ENCODE assay signal across 1 cellular context in the genomic region with DNA sequence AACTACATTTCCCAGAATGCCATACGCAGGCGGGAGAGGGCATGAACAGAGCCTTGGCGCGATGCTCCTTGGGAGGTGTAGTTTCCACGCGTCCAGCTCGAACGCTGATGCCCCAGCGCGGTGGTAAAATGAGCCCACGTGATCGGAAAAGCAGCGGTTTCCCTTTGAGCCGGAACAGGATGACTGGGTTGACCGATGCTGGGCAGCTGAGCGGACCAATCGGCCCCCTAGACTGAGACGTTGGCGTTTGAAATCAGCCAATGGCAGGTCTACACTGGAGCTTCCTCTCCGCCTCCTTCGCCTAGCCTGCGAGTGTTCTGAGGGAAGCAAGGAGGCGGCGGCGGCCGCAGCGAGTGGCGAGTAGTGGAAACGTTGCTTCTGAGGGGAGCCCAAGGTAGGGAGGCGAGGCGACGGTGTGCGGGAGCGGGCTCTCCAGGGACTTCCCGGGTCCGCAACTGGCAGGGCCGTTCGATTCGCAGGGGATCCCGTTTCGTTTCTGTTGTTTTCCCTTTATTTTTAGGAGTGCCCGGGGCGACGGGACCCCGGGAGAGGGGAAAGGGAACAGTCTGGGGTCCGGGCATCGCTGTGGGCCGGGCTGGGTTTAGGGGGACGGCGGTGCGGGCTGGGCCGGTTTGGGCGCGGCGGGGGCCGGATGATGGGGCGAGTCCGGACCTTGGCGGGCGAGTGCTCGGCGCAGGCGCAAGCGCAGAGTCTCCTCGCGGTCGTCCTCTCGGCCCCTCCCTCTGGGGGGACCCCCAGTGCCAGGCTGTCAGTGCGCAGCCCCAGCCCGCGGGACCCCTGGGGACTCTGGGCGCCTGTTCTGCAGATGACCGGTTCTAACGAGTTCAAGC.
A peak's percentile ranks its signal among the peaks of the same experiment; 100 is the strongest.
TF ChIP-seq lines count a peak whose summit lies in the region.

A gene with protein sequence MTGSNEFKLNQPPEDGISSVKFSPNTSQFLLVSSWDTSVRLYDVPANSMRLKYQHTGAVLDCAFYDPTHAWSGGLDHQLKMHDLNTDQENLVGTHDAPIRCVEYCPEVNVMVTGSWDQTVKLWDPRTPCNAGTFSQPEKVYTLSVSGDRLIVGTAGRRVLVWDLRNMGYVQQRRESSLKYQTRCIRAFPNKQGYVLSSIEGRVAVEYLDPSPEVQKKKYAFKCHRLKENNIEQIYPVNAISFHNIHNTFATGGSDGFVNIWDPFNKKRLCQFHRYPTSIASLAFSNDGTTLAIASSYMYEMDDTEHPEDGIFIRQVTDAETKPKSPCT (plus strand): TSS at position 311 of the 851 bp plus-strand sequence. CDS start 516 bp downstream, at position 827.

TF ChIP-seq in K562, 482 proteins besides CTCF, POLR2A, EP300 and RAD21 (continued from another document and continues in another):
- TF ChIP-seq, protein P1, sequence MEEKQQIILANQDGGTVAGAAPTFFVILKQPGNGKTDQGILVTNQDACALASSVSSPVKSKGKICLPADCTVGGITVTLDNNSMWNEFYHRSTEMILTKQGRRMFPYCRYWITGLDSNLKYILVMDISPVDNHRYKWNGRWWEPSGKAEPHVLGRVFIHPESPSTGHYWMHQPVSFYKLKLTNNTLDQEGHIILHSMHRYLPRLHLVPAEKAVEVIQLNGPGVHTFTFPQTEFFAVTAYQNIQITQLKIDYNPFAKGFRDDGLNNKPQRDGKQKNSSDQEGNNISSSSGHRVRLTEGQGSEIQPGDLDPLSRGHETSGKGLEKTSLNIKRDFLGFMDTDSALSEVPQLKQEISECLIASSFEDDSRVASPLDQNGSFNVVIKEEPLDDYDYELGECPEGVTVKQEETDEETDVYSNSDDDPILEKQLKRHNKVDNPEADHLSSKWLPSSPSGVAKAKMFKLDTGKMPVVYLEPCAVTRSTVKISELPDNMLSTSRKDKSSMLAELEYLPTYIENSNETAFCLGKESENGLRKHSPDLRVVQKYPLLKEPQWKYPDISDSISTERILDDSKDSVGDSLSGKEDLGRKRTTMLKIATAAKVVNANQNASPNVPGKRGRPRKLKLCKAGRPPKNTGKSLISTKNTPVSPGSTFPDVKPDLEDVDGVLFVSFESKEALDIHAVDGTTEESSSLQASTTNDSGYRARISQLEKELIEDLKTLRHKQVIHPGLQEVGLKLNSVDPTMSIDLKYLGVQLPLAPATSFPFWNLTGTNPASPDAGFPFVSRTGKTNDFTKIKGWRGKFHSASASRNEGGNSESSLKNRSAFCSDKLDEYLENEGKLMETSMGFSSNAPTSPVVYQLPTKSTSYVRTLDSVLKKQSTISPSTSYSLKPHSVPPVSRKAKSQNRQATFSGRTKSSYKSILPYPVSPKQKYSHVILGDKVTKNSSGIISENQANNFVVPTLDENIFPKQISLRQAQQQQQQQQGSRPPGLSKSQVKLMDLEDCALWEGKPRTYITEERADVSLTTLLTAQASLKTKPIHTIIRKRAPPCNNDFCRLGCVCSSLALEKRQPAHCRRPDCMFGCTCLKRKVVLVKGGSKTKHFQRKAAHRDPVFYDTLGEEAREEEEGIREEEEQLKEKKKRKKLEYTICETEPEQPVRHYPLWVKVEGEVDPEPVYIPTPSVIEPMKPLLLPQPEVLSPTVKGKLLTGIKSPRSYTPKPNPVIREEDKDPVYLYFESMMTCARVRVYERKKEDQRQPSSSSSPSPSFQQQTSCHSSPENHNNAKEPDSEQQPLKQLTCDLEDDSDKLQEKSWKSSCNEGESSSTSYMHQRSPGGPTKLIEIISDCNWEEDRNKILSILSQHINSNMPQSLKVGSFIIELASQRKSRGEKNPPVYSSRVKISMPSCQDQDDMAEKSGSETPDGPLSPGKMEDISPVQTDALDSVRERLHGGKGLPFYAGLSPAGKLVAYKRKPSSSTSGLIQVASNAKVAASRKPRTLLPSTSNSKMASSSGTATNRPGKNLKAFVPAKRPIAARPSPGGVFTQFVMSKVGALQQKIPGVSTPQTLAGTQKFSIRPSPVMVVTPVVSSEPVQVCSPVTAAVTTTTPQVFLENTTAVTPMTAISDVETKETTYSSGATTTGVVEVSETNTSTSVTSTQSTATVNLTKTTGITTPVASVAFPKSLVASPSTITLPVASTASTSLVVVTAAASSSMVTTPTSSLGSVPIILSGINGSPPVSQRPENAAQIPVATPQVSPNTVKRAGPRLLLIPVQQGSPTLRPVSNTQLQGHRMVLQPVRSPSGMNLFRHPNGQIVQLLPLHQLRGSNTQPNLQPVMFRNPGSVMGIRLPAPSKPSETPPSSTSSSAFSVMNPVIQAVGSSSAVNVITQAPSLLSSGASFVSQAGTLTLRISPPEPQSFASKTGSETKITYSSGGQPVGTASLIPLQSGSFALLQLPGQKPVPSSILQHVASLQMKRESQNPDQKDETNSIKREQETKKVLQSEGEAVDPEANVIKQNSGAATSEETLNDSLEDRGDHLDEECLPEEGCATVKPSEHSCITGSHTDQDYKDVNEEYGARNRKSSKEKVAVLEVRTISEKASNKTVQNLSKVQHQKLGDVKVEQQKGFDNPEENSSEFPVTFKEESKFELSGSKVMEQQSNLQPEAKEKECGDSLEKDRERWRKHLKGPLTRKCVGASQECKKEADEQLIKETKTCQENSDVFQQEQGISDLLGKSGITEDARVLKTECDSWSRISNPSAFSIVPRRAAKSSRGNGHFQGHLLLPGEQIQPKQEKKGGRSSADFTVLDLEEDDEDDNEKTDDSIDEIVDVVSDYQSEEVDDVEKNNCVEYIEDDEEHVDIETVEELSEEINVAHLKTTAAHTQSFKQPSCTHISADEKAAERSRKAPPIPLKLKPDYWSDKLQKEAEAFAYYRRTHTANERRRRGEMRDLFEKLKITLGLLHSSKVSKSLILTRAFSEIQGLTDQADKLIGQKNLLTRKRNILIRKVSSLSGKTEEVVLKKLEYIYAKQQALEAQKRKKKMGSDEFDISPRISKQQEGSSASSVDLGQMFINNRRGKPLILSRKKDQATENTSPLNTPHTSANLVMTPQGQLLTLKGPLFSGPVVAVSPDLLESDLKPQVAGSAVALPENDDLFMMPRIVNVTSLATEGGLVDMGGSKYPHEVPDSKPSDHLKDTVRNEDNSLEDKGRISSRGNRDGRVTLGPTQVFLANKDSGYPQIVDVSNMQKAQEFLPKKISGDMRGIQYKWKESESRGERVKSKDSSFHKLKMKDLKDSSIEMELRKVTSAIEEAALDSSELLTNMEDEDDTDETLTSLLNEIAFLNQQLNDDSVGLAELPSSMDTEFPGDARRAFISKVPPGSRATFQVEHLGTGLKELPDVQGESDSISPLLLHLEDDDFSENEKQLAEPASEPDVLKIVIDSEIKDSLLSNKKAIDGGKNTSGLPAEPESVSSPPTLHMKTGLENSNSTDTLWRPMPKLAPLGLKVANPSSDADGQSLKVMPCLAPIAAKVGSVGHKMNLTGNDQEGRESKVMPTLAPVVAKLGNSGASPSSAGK (IDR thresholded peaks at IDR 0.05): peak; percentile 33; the same call in 1 of the 2 replicates
- TF ChIP-seq SP1 (CRISPR knock-in tag; IDR thresholded peaks at IDR 0.05) (peak; percentile 77), NR2C2 (CRISPR knock-in tag; IDR thresholded peaks at IDR 0.05) (peak; percentile 95), NR2C2 (tag; IDR thresholded peaks at IDR 0.05) (peak; percentile 99), CBFA2T3 (IDR thresholded peaks at IDR 0.05) (no peak), TCFL5 (CRISPR knock-in tag; conservative IDR thresholded peaks at IDR 0.05) (no peak), RBM25 (IDR thresholded peaks at IDR 0.05; ENCODE audit: low read depth, low read length, severe bottlenecking) (peak; percentile 65), ZFX (CRISPR knock-in tag; IDR thresholded peaks at IDR 0.05) (peak; percentile 38), CSDE1 (IDR thresholded peaks at IDR 0.05) (no peak), ELF1 (tag; IDR thresholded peaks at IDR 0.05) (peak; percentile 84), HEY1 (CRISPR knock-in tag; IDR thresholded peaks at IDR 0.05; ENCODE audit: borderline replicate concordance) (no peak), HMG20A (CRISPR knock-in tag; conservative IDR thresholded peaks at IDR 0.05) (no peak), RFX7 (CRISPR knock-in tag; IDR thresholded peaks at IDR 0.05) (no peak), ZNF77 (CRISPR knock-in tag; IDR thresholded peaks at IDR 0.05) (no peak), ZNF175 (CRISPR knock-in tag; IDR thresholded peaks at IDR 0.05; ENCODE audit: low read depth) (no peak), RBM15 (IDR thresholded peaks at IDR 0.05; ENCODE audit: insufficient read depth, low read length) (no peak), GATAD2A (IDR thresholded peaks at IDR 0.05) (no peak), FOS (IDR thresholded peaks at IDR 0.05; ENCODE audit: extremely low read depth, insufficient read length) (peak; percentile 89), FOXP1 (CRISPR knock-in tag; IDR thresholded peaks at IDR 0.05) (no peak), JUNB (CRISPR knock-in tag; conservative IDR thresholded peaks at IDR 0.05) (no peak), HDGF (IDR thresholded peaks at IDR 0.05) (no peak), ZBED1 (IDR thresholded peaks at IDR 0.05) (no peak), ZBTB7A (IDR thresholded peaks at IDR 0.05; ENCODE audit: borderline replicate concordance, control insufficient read depth, low read depth, low read length) (peak; percentile 84), SRF (CRISPR knock-in tag; IDR thresholded peaks at IDR 0.05) (no peak), TOE1 (IDR thresholded peaks at IDR 0.05; ENCODE audit: borderline replicate concordance) (peak; percentile 93; the same call in 1 of the 2 replicates), TOE1 (CRISPR knock-in tag; IDR thresholded peaks at IDR 0.05; ENCODE audit: borderline replicate concordance, low read depth) (no peak), SRSF9 (IDR thresholded peaks at IDR 0.05; ENCODE audit: borderline replicate concordance, low read depth, low read length) (no peak)
- TF ChIP-seq, protein P2, sequence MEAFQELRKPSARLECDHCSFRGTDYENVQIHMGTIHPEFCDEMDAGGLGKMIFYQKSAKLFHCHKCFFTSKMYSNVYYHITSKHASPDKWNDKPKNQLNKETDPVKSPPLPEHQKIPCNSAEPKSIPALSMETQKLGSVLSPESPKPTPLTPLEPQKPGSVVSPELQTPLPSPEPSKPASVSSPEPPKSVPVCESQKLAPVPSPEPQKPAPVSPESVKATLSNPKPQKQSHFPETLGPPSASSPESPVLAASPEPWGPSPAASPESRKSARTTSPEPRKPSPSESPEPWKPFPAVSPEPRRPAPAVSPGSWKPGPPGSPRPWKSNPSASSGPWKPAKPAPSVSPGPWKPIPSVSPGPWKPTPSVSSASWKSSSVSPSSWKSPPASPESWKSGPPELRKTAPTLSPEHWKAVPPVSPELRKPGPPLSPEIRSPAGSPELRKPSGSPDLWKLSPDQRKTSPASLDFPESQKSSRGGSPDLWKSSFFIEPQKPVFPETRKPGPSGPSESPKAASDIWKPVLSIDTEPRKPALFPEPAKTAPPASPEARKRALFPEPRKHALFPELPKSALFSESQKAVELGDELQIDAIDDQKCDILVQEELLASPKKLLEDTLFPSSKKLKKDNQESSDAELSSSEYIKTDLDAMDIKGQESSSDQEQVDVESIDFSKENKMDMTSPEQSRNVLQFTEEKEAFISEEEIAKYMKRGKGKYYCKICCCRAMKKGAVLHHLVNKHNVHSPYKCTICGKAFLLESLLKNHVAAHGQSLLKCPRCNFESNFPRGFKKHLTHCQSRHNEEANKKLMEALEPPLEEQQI (IDR thresholded peaks at IDR 0.05): no peak
- TF ChIP-seq, protein P3, sequence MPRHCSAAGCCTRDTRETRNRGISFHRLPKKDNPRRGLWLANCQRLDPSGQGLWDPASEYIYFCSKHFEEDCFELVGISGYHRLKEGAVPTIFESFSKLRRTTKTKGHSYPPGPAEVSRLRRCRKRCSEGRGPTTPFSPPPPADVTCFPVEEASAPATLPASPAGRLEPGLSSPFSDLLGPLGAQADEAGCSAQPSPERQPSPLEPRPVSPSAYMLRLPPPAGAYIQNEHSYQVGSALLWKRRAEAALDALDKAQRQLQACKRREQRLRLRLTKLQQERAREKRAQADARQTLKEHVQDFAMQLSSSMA (CRISPR knock-in tag; IDR thresholded peaks at IDR 0.05): no peak
- TF ChIP-seq, protein P4, sequence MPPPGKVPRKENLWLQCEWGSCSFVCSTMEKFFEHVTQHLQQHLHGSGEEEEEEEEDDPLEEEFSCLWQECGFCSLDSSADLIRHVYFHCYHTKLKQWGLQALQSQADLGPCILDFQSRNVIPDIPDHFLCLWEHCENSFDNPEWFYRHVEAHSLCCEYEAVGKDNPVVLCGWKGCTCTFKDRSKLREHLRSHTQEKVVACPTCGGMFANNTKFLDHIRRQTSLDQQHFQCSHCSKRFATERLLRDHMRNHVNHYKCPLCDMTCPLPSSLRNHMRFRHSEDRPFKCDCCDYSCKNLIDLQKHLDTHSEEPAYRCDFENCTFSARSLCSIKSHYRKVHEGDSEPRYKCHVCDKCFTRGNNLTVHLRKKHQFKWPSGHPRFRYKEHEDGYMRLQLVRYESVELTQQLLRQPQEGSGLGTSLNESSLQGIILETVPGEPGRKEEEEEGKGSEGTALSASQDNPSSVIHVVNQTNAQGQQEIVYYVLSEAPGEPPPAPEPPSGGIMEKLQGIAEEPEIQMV (tag; conservative IDR thresholded peaks at IDR 0.05; ENCODE audit: low read depth): no peak
- TF ChIP-seq, protein P5, sequence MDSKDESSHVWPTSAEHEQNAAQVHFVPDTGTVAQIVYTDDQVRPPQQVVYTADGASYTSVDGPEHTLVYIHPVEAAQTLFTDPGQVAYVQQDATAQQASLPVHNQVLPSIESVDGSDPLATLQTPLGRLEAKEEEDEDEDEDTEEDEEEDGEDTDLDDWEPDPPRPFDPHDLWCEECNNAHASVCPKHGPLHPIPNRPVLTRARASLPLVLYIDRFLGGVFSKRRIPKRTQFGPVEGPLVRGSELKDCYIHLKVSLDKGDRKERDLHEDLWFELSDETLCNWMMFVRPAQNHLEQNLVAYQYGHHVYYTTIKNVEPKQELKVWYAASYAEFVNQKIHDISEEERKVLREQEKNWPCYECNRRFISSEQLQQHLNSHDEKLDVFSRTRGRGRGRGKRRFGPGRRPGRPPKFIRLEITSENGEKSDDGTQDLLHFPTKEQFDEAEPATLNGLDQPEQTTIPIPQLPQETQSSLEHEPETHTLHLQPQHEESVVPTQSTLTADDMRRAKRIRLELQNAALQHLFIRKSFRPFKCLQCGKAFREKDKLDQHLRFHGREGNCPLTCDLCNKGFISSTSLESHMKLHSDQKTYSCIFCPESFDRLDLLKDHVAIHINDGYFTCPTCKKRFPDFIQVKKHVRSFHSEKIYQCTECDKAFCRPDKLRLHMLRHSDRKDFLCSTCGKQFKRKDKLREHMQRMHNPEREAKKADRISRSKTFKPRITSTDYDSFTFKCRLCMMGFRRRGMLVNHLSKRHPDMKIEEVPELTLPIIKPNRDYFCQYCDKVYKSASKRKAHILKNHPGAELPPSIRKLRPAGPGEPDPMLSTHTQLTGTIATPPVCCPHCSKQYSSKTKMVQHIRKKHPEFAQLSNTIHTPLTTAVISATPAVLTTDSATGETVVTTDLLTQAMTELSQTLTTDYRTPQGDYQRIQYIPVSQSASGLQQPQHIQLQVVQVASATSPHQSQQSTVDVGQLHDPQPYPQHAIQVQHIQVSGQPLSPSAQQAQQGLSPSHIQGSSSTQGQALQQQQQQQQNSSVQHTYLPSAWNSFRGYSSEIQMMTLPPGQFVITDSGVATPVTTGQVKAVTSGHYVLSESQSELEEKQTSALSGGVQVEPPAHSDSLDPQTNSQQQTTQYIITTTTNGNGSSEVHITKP (IDR thresholded peaks at IDR 0.05; ENCODE audit: partially characterized antibody): no peak
- TF ChIP-seq, protein P6, sequence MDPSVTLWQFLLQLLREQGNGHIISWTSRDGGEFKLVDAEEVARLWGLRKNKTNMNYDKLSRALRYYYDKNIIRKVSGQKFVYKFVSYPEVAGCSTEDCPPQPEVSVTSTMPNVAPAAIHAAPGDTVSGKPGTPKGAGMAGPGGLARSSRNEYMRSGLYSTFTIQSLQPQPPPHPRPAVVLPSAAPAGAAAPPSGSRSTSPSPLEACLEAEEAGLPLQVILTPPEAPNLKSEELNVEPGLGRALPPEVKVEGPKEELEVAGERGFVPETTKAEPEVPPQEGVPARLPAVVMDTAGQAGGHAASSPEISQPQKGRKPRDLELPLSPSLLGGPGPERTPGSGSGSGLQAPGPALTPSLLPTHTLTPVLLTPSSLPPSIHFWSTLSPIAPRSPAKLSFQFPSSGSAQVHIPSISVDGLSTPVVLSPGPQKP (CRISPR knock-in tag; IDR thresholded peaks at IDR 0.05): no peak
- TF ChIP-seq, protein P7, sequence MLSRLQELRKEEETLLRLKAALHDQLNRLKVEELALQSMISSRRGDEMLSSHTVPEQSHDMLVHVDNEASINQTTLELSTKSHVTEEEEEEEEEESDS (CRISPR knock-in tag; IDR thresholded peaks at IDR 0.05): no peak
